ENCODE assay signal across 17 cellular contexts in the genomic region with DNA sequence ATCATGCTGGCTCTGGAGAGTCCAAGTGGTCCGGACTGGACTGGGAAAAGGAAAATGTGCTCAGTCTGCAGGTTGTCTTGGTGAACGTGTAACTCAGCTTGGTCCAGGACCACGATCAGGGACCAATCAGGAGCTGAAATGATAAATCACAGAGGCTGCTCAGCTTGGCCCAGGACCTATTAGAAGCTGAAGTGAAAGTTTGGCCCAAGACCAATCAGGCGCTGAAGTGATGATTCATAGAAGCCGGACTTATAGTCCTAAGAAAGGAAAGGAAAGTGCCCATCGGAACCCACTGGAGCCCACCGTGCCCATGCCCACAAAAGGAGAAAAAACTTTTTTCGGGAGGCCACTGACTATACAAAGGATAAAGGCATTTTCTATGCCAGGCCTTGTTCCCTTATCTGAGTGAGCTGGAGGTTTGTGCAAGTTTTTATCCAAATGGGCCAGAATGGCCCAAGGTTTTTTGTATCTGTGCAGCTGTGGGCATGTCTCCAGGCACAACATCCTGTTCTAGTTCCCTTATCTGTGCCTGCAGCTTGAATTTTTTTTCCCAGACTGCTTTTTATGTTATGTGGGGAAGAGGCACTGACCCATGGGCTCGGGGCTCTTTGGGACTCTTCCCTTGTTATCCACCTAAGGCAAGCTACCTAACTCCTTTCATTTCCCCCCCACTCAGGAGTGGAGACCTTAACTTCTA.
"Had no signal": no experiment of that assay in that cellular context is flagged by ENCODE, and none has a peak within 500 bp of the region (broad histone marks: within the 10 kb centered on the region; RNA-seq: fewer than 3 reads in every experiment).

No MANE protein-coding gene starts in this region.

- H3K27ac Mint-ChIP-seq: activated CD4-positive, alpha-beta T cell treated with anti-CD3 and anti-CD28 coated beads for 36 hours; activated naive CD4-positive, alpha-beta T cell treated with anti-CD3 and anti-CD28 coated beads, Interleukin-2, amount 50 U/mL, for 24 hours; nephron; stimulated activated naive B cell treated with anti-CD40 and anti-IgM and Interleukin-4, amounts not matched to agents 10 μg/mL and 1 μg/mL and 100 μg/mL, for 72 hours; T-helper 1 cell treated with Interleukin-12 subunit alpha and Interleukin-12 subunit beta and Interleukin-4 antibody, amounts not matched to agents 30 μg/mL and 1 μg/mL, for 36 hours; WTC11 had no signal

- DNase-seq: activated CD4-positive, alpha-beta T cell treated with anti-CD3 and anti-CD28 coated beads for 36 hours; activated CD4-positive, alpha-beta T cell treated with anti-CD3 and anti-CD28 coated beads, Interleukin-2, amount 50 U/mL, for 48 hours; activated gamma-delta T cell; cerebellar nuclear complex; cortex of kidney; heart right ventricle; midbrain; nucleus accumbens; spleen; stimulated activated naive B cell treated with anti-CD40 and anti-IgM and Interleukin-4, amounts not matched to agents 10 μg/mL and 1 μg/mL and 100 μg/mL, for 72 hours; tibial artery had no signal

- H3K27ac ChIP-seq: heart right ventricle, tibial artery had no signal

- H3K27me3 Mint-ChIP-seq: activated CD4-positive, alpha-beta T cell treated with anti-CD3 and anti-CD28 coated beads for 36 hours; activated naive CD4-positive, alpha-beta T cell treated with anti-CD3 and anti-CD28 coated beads, Interleukin-2, amount 50 U/mL, for 24 hours; stimulated activated naive B cell treated with anti-CD40 and anti-IgM and Interleukin-4, amounts not matched to agents 10 μg/mL and 1 μg/mL and 100 μg/mL, for 72 hours had no signal

- H3K36me3 ChIP-seq: heart right ventricle, spleen, tibial artery had no signal

- H3K36me3 Mint-ChIP-seq: activated naive CD4-positive, alpha-beta T cell treated with anti-CD3 and anti-CD28 coated beads, Interleukin-2, amount 50 U/mL, for 24 hours; stimulated activated naive B cell treated with anti-CD40 and anti-IgM and Interleukin-4, amounts not matched to agents 10 μg/mL and 1 μg/mL and 100 μg/mL, for 72 hours had no signal

- H3K4me1 Mint-ChIP-seq: activated CD4-positive, alpha-beta T cell treated with anti-CD3 and anti-CD28 coated beads for 36 hours; activated naive CD4-positive, alpha-beta T cell treated with anti-CD3 and anti-CD28 coated beads, Interleukin-2, amount 50 U/mL, for 24 hours; nephron; stimulated activated naive B cell treated with anti-CD40 and anti-IgM and Interleukin-4, amounts not matched to agents 10 μg/mL and 1 μg/mL and 100 μg/mL, for 72 hours had no signal

- H3K4me3 ChIP-seq: heart right ventricle, lung, spleen, tibial artery had no signal

- H3K9me3 Mint-ChIP-seq: activated naive CD4-positive, alpha-beta T cell treated with anti-CD3 and anti-CD28 coated beads, Interleukin-2, amount 50 U/mL, for 24 hours; nephron; T-helper 1 cell treated with Interleukin-12 subunit alpha and Interleukin-12 subunit beta and Interleukin-4 antibody, amounts not matched to agents 30 μg/mL and 1 μg/mL, for 36 hours had no signal

- H3K27me3 ChIP-seq: spleen, tibial artery had no signal

- ATAC-seq: activated CD4-positive, alpha-beta T cell treated with anti-CD3 and anti-CD28 coated beads for 36 hours; esophagus mucosa; heart right ventricle; stimulated activated naive B cell treated with anti-CD40 and anti-IgM and Interleukin-4, amounts not matched to agents 10 μg/mL and 1 μg/mL and 100 μg/mL, for 72 hours; WTC11 had no signal

- H3K4me1 ChIP-seq: heart right ventricle, spleen, tibial artery had no signal

- H3K4me3 Mint-ChIP-seq: activated CD4-positive, alpha-beta T cell treated with anti-CD3 and anti-CD28 coated beads for 36 hours; activated naive CD4-positive, alpha-beta T cell treated with anti-CD3 and anti-CD28 coated beads, Interleukin-2, amount 50 U/mL, for 24 hours; nephron; stimulated activated naive B cell treated with anti-CD40 and anti-IgM and Interleukin-4, amounts not matched to agents 10 μg/mL and 1 μg/mL and 100 μg/mL, for 72 hours; T-helper 1 cell treated with Interleukin-12 subunit alpha and Interleukin-12 subunit beta and Interleukin-4 antibody, amounts not matched to agents 30 μg/mL and 1 μg/mL, for 36 hours; WTC11 had no signal

- H3K9me3 ChIP-seq: heart right ventricle, spleen, tibial artery had no signal
